In the genomic region with DNA sequence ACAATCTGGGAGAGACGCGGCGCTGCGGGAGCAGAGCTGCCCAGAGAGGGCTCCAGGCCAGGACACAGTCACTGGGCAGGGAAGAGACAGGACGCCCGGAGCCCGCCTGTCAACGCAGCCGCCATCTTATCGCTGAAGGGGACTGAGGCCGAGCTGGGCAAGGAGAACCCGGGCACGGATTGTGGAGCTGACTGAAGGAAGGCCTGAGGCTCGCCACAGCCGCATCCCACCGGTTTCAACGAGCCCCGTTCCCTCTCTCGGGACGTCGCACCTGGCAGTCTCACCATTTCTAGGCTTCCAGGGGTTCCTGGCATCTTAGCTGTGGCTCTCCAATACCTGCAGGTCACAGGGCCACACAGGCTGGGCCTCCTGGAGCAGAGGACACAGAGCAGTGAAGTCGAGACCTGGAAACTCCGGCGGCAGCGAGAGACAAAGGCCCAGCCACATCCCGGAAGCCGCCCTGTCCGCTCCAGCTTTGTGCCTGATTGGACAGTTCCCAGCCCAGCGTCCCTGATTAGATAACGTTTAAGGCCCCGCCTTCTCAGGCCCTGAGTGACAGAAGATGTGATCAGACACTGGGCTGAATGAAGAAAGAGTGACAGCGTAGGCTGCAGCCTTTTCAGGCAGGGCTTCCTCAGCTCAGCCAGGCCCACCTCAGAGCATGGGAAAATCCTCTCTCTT, we compare ENCODE assay signal across 8 cellular contexts. TPM values are rescaled to one million over a fixed set of nuclear protein-coding genes. Genes with fewer than 3 reads are reported as not detected.
DNase-seq lines count a peak whose midpoint lies in the region; ATAC-seq and TF ChIP-seq lines count a peak whose summit lies in the region.

A gene (minus strand): TSS at position 431 of the 681 bp plus-strand sequence. CDS start 117 bp downstream, at position 314.

- TSS peak; percentile 34 for BruUV-seq in Caco-2 (replicated peaks; lab: Mats Ljungman, UMichigan)

- 0% methylated on average over 8 to 17 of the region's 32 CpGs for WGBS in esophagus squamous epithelium, 2 donors

- ATAC-seq in GM21360 (IDR thresholded peaks at IDR 0.05; ENCODE audit: unreplicated experiment) = peak; percentile 95
- peak; percentile 98 to 99 for ATAC-seq in activated T-cell treated with anti-CD3 and anti-CD28 coated beads, Interleukin-2, amount 50 U/mL, for 72 hours (replicated peaks in 1 of 2)

- POLR2A ChIA-PET in Caco-2 (lab: Charles Lee) = interaction anchor here (1.5 kb wide), 1 partner anchor 638 kb away, joined by 3 read pairs; no protein-coding TSS in a partner anchor

- H3K9me3 Mint-ChIP-seq in Caco-2 (ENCODE audit: unreplicated experiment) = peaks cover 12% of the 10 kb centered on the region
- H3K9me3 Mint-ChIP-seq in activated T-cell treated with anti-CD3 and anti-CD28 coated beads, Interleukin-2, amount 50 U/mL, for 72 hours = peaks cover 3 to 4% of the 10 kb centered on the region in 2 donors

- H3K4me3 ChIP-seq in Caco-2 (ENCODE audit: low read depth, low read length) = peak within 1 kb of the TSS; percentile 93
- peak within 1 kb of the TSS; percentile 66 to 84 (median 77) for H3K4me3 ChIP-seq in esophagus squamous epithelium

- TF ChIP-seq POLR2A in esophagus squamous epithelium (IDR thresholded peaks at IDR 0.05) = peak in 3 of 4 donors; percentile 26 to 86 (median 73)

- H3K4me3 Mint-ChIP-seq in Caco-2 (ENCODE audit: unreplicated experiment) = peak within 1 kb of the TSS; percentile 87
- peak within 1 kb of the TSS; percentile 96 to 97 for H3K4me3 Mint-ChIP-seq in activated T-cell treated with anti-CD3 and anti-CD28 coated beads, Interleukin-2, amount 50 U/mL, for 72 hours

- H3K4me1 ChIP-seq in Caco-2 = peaks cover 32% of the 10 kb centered on the region
- H3K4me1 ChIP-seq in esophagus squamous epithelium = peaks cover 12 to 53% (median 14%) of the 10 kb centered on the region in 3 donors

- intact Hi-C loops in Caco-2 (cut with micrococcal nuclease; ENCODE audit: unreplicated experiment) (loop anchor here (10.0 kb wide), 1 partner anchor 120 kb away; no protein-coding TSS in a partner anchor), esophagus squamous epithelium (cut with DNase I) (no loop called here)

- H3K27ac ChIP-seq in esophagus squamous epithelium = peak within 1 kb of the TSS; percentile 91 to 97 (median 96)

- H3K36me3 Mint-ChIP-seq in Caco-2 (ENCODE audit: insufficient read depth, unreplicated experiment) = peaks cover 40% of the 10 kb centered on the region
- H3K36me3 Mint-ChIP-seq in activated T-cell treated with anti-CD3 and anti-CD28 coated beads, Interleukin-2, amount 50 U/mL, for 72 hours (ENCODE audit: insufficient read depth in 2 of 2) = peaks cover 7 to 39% of the 10 kb centered on the region in 2 donors

- H3K36me3 ChIP-seq in Caco-2 (ENCODE audit: control insufficient read depth, insufficient read depth, low read length) (no peaks in the 10 kb centered on the region), esophagus squamous epithelium (peaks cover 0 to 27% (median 0%) of the 10 kb centered on the region in 3 donors)

- CTCF ChIA-PET in Caco-2 (lab: Charles Lee) = no interaction called here

- peaks cover 7% of the 10 kb centered on the region; the same call in 1 of the 2 replicates for H3K9me3 ChIP-seq in Caco-2
- peaks cover 0 to 11% (median 0%) of the 10 kb centered on the region in 3 donors for H3K9me3 ChIP-seq in esophagus squamous epithelium

- H3K4me1 Mint-ChIP-seq in Caco-2 (ENCODE audit: low read depth, unreplicated experiment) = peaks cover 11% of the 10 kb centered on the region
- peaks cover 23% of the 10 kb centered on the region for H3K4me1 Mint-ChIP-seq in activated T-cell treated with anti-CD3 and anti-CD28 coated beads, Interleukin-2, amount 50 U/mL, for 72 hours (ENCODE audit: low read depth)

- peak within 1 kb of the TSS; percentile 96 for H3K27ac Mint-ChIP-seq in Caco-2 (ENCODE audit: unreplicated experiment)
- peak within 1 kb of the TSS; percentile 89 for H3K27ac Mint-ChIP-seq in activated T-cell treated with anti-CD3 and anti-CD28 coated beads, Interleukin-2, amount 50 U/mL, for 72 hours

- no peaks in the 10 kb centered on the region for H3K27me3 Mint-ChIP-seq in Caco-2 (ENCODE audit: insufficient read depth, unreplicated experiment)
- no peaks in the 10 kb centered on the region for H3K27me3 Mint-ChIP-seq in activated T-cell treated with anti-CD3 and anti-CD28 coated beads, Interleukin-2, amount 50 U/mL, for 72 hours (ENCODE audit: low read depth)

- DNase-seq in Caco-2 = peak; percentile 91 to 96
- DNase-seq in HT1080 (ENCODE audit: low read depth) = peak; percentile 94
- peak; percentile 90 to 93 for DNase-seq in activated T-cell treated with anti-CD3 and anti-CD28 coated beads, Interleukin-2, amount 50 U/mL, for 72 hours
- peak; percentile 88 for DNase-seq in esophagus squamous epithelium (lab: John Stamatoyannopoulos, UW)
- peak; percentile 99 for DNase-seq in myocyte (ENCODE audit: low read depth)
- DNase-seq in stimulated activated CD8-positive, alpha-beta memory T cell treated with anti-CD3 and anti-CD28 coated beads, Interleukin-7, amount 100 ng/mL, for 48 hours (ENCODE audit: extremely low read depth in 1 of 2, low read depth in 1 of 2) = peak; percentile 74 to 95

- TF ChIP-seq CTCF in Caco-2 (IDR thresholded peaks at IDR 0.05; ENCODE audit: insufficient read depth in 1 of 2, low read depth in 1 of 2, low read length in 1 of 2, severe bottlenecking in 1 of 2, unreplicated experiment in 1 of 2) = no peak
- TF ChIP-seq CTCF in esophagus squamous epithelium (IDR thresholded peaks at IDR 0.05) = no peak

- no peaks in the 10 kb centered on the region for H3K27me3 ChIP-seq in Caco-2 (replicated peaks; ENCODE audit: control insufficient read depth, insufficient read depth, low read length)
- no peaks in the 10 kb centered on the region for H3K27me3 ChIP-seq in esophagus squamous epithelium

TF ChIP-seq in PFSK-1, 5 proteins besides CTCF, POLR2A, EP300 and RAD21:
- no peak for TF ChIP-seq FOXP2 (optimal IDR thresholded peaks at IDR 0.05; ENCODE audit: borderline replicate concordance, extremely low read depth, extremely low read length, insufficient read depth)
- peak; percentile 95 for TF ChIP-seq POLR2AphosphoS5 (IDR thresholded peaks at IDR 0.05; ENCODE audit: low read depth, low read length)
- TF ChIP-seq TAF1 (IDR thresholded peaks at IDR 0.05; ENCODE audit: borderline replicate concordance, insufficient read depth, low read length) = peak; percentile 86; the same call in 1 of the 2 replicates
- TF ChIP-seq SIN3A (IDR thresholded peaks at IDR 0.05; ENCODE audit: borderline replicate concordance, insufficient read depth, low read length) = no peak
- TF ChIP-seq, protein P1, sequence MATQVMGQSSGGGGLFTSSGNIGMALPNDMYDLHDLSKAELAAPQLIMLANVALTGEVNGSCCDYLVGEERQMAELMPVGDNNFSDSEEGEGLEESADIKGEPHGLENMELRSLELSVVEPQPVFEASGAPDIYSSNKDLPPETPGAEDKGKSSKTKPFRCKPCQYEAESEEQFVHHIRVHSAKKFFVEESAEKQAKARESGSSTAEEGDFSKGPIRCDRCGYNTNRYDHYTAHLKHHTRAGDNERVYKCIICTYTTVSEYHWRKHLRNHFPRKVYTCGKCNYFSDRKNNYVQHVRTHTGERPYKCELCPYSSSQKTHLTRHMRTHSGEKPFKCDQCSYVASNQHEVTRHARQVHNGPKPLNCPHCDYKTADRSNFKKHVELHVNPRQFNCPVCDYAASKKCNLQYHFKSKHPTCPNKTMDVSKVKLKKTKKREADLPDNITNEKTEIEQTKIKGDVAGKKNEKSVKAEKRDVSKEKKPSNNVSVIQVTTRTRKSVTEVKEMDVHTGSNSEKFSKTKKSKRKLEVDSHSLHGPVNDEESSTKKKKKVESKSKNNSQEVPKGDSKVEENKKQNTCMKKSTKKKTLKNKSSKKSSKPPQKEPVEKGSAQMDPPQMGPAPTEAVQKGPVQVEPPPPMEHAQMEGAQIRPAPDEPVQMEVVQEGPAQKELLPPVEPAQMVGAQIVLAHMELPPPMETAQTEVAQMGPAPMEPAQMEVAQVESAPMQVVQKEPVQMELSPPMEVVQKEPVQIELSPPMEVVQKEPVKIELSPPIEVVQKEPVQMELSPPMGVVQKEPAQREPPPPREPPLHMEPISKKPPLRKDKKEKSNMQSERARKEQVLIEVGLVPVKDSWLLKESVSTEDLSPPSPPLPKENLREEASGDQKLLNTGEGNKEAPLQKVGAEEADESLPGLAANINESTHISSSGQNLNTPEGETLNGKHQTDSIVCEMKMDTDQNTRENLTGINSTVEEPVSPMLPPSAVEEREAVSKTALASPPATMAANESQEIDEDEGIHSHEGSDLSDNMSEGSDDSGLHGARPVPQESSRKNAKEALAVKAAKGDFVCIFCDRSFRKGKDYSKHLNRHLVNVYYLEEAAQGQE (IDR thresholded peaks at IDR 0.05; ENCODE audit: insufficient read depth in 1 of 2, low read depth in 2 of 2, low read length in 2 of 2) = no peak

RNA-seq across cellular contexts. Expression of the gene that starts here (rescaled TPM):
- total RNA-seq in Caco-2 (2022) (22.6 and 23.7 TPM in 2 replicates), esophagus squamous epithelium (10 to 100 TPM; 11.7 to 40.4 (median 26.0) TPM), myocyte (29.2 and 44.7 TPM in 2 replicates)
- 10.8 and 12.1 TPM in 2 replicates for total RNA-seq in HT1080 (2014; rRNA removed; shearing (Covaris generic))
- polyA plus RNA-seq in HT1080 (2015; cell fraction: cytosol; rRNA removed) = 8.9 and 9.1 TPM in 2 replicates
- polyA plus RNA-seq in HT1080 (2015; cell fraction: nucleus; rRNA removed) = 26.0 and 29.0 TPM in 2 replicates
- polyA plus RNA-seq in PFSK-1 (2012; ENCODE audit: insufficient read length, low read depth) = 1.1 TPM
- 10 to 100 TPM; 36.5 to 42.9 TPM for total RNA-seq in activated T-cell treated with anti-CD3 and anti-CD28 coated beads, Interleukin-2, amount 50 U/mL, for 72 hours
- 14.0 TPM for polyA plus RNA-seq in myocyte (2012)

Comparison
In these comparisons a context has a peak if more than half of its experiments do, and no peak if none do; other contexts are left out.
1. Peak in every context shown above with its lines: DNase-seq, ATAC-seq, H3K4me3 ChIP-seq and H3K27ac ChIP-seq.